ENCODE assay signal across 8 cellular contexts in genomic region chr4:136637071-136637777, GRCh38.
A peak's percentile ranks its signal among the peaks of the same experiment; 100 is the strongest.
DNase-seq lines count a peak whose midpoint lies in the region; ATAC-seq and TF ChIP-seq lines count a peak whose summit lies in the region.

No MANE protein-coding gene starts in this region.

- H3K4me3 Mint-ChIP-seq in CD8-positive, alpha-beta T cell = no peak overlapping the region

- H3K79me1 ChIP-seq in neuronal stem cell (ENCODE audit: low read depth, low read length) = no peaks in the 10 kb centered on the region

- TF ChIP-seq CTCF in CD8-positive, alpha-beta T cell (IDR thresholded peaks at IDR 0.05) = no peak

- no peak overlapping the region for H4K91ac ChIP-seq in neuronal stem cell (ENCODE audit: low read depth, low read length, poor library complexity)

- no peak overlapping the region for H4K8ac ChIP-seq in neuronal stem cell (ENCODE audit: low read depth, low read length)

- H3K9ac ChIP-seq in neuronal stem cell (ENCODE audit: low read depth, low read length, poor library complexity) = no peak overlapping the region

- POLR2A ChIA-PET in CD8-positive, alpha-beta T cell (lab: Charles Lee) = no interaction called here

- no peak overlapping the region for H3K4ac ChIP-seq in neuronal stem cell (ENCODE audit: low read length)

- no peaks in the 10 kb centered on the region for H3K4me1 Mint-ChIP-seq in CD8-positive, alpha-beta T cell (ENCODE audit: low read depth)

- H3K27ac Mint-ChIP-seq in CD8-positive, alpha-beta T cell = no peak overlapping the region

- H3K27me3 ChIP-seq in neuronal stem cell (ENCODE audit: control insufficient read depth in 3 of 3, insufficient read depth in 3 of 3, low read depth in 1 of 3, low read length in 3 of 3) = no peaks in the 10 kb centered on the region
- H3K27me3 ChIP-seq in CD8-positive, alpha-beta T cell (ENCODE audit: insufficient read depth, low read length) = no peaks in the 10 kb centered on the region

- CTCF ChIA-PET in CD8-positive, alpha-beta T cell (lab: Charles Lee) = no interaction called here

- H3K4me3 ChIP-seq in neuronal stem cell (ENCODE audit: low read length in 2 of 2) = no peak overlapping the region
- no peak overlapping the region for H3K4me3 ChIP-seq in CD8-positive, alpha-beta T cell (ENCODE audit: low read depth, low read length)

- intact Hi-C loops in CD8-positive, alpha-beta T cell (cut with DNase I, micrococcal nuclease) = no loop called here

- no peak overlapping the region for H2AK5ac ChIP-seq in neuronal stem cell (ENCODE audit: low read depth, low read length)

- no peak overlapping the region for H3K18ac ChIP-seq in neuronal stem cell (ENCODE audit: low read length)

- no peaks in the 10 kb centered on the region for H3K9me3 ChIP-seq in neuronal stem cell (replicated peaks in 1 of 2; ENCODE audit: control insufficient read depth in 2 of 2, insufficient read depth in 1 of 2, low read depth in 1 of 2, low read length in 2 of 2)
- H3K9me3 ChIP-seq in CD8-positive, alpha-beta T cell (ENCODE audit: low read length) = no peaks in the 10 kb centered on the region

- H3K27ac ChIP-seq in neuronal stem cell (replicated peaks; ENCODE audit: low read length) = no peak overlapping the region
- no peak overlapping the region for H3K27ac ChIP-seq in CD8-positive, alpha-beta T cell (ENCODE audit: low read depth, low read length)

- ATAC-seq in CD8-positive, alpha-beta T cell = no peak

- H3K14ac ChIP-seq in neuronal stem cell (ENCODE audit: low read length) = no peak overlapping the region

- H2BK120ac ChIP-seq in neuronal stem cell (ENCODE audit: low read depth, low read length) = no peak overlapping the region

- peak; percentile 34 for DNase-seq in DMS53 (lab: John Stamatoyannopoulos, UW)
- DNase-seq in DMS53 treated with DMSO at 0.1 percent for 48 hours (lab: John Stamatoyannopoulos, UW; ENCODE audit: unreplicated experiment) = no peak
- peak; percentile 7 for DNase-seq in LoVo (ENCODE audit: low spot score)
- peak; percentile 19 for DNase-seq in cerebellar cortex (ENCODE audit: low spot score)
- peak; percentile 37 for DNase-seq in neuronal stem cell (ENCODE audit: low spot score)
- DNase-seq in CD8-positive, alpha-beta T cell = no peak
- no peak for DNase-seq in cortex of kidney (lab: John Stamatoyannopoulos, UW)
- DNase-seq in AG08395 (ENCODE audit: low spot score) = no peak

- H3K36me3 Mint-ChIP-seq in CD8-positive, alpha-beta T cell = no peaks in the 10 kb centered on the region

- no peak overlapping the region for H3K4me2 ChIP-seq in neuronal stem cell (ENCODE audit: insufficient read depth, low read length, poor library complexity, severe bottlenecking)

- no CpG with 5 or more reads among the region's 9 CpGs for WGBS in neuronal stem cell (ENCODE audit: extremely low coverage in 2 of 2, insufficient read length in 2 of 2, insufficient replicate concordance in 1 of 2), 2 donors

- H2BK5ac ChIP-seq in neuronal stem cell (ENCODE audit: low read length) = no peak overlapping the region

- no peak overlapping the region for H2BK12ac ChIP-seq in neuronal stem cell (ENCODE audit: low read length)

- peak overlapping the region; percentile 35 for H2AFZ ChIP-seq in neuronal stem cell (ENCODE audit: low read length)

- no peaks in the 10 kb centered on the region for H3K4me1 ChIP-seq in neuronal stem cell (ENCODE audit: control insufficient read depth in 2 of 2, insufficient read depth in 1 of 2, low read depth in 1 of 2, low read length in 2 of 2)
- no peaks in the 10 kb centered on the region for H3K4me1 ChIP-seq in CD8-positive, alpha-beta T cell (ENCODE audit: insufficient read depth, low read length)

- no peak overlapping the region for H2BK15ac ChIP-seq in neuronal stem cell (ENCODE audit: low read length)

- no peaks in the 10 kb centered on the region for H3K27me3 Mint-ChIP-seq in CD8-positive, alpha-beta T cell (ENCODE audit: low read depth)

- no peaks in the 10 kb centered on the region for H3K36me3 ChIP-seq in neuronal stem cell (replicated peaks in 1 of 2; ENCODE audit: control insufficient read depth in 2 of 2, insufficient read depth in 2 of 2, low read length in 2 of 2)
- no peaks in the 10 kb centered on the region for H3K36me3 ChIP-seq in CD8-positive, alpha-beta T cell (ENCODE audit: insufficient read depth, low read length)

- peaks cover 2% of the 10 kb centered on the region for H3K9me3 Mint-ChIP-seq in CD8-positive, alpha-beta T cell

- H3K23ac ChIP-seq in neuronal stem cell (ENCODE audit: low read depth, low read length, poor library complexity) = no peak overlapping the region

Comparison
In these comparisons a context has a peak if more than half of its experiments do, and no peak if none do; other contexts are left out.
1. DNase-seq: peak in DMS53 (single experiment), LoVo (single experiment), cerebellar cortex (single experiment) and neuronal stem cell (single experiment); none in DMS53 treated with DMSO at 0.1 percent for 48 hours (single experiment), CD8-positive, alpha-beta T cell (0 of 7), cortex of kidney (single experiment) and AG08395 (single experiment).